In the genomic region with DNA sequence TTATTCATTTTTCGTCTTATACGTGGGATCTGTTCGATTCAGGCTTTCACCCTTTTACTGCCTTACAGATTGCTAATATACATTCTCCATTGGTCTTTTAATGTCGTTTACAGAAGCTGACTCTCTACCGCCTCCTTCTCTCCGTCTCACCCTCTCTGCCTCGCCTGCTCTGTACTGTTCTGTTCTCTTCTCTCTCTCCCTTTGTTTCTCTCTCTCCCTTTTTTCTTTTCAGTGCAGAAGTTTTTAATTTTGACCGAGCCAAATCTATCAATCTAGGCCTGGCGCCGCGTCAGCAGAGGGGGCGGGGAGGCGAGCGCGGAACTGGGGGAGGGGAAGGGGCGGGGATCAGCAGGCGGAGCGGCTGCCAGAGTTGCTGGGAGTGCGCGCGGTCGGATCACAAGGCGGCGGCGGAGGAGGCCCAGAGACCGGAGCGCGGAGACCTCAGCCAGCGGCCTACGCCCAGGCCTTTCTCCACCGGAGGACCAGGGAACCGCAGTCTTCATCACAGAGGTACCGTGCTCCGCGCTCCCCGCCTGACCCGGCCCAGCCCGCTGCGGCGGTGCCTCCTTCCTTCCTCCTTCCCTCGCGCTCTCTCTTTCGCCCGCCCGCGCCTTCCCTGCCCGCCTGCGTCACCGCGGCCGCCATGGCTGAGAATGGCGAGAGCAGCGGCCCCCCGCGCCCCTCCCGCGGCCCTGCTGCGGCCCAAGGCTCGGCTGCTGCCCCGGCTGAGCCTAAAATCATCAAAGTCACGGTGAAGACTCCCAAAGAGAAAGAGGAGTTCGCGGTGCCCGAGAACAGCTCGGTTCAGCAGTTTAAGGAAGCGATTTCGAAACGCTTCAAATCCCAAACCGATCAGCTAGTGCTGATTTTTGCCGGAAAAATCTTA, we compare ENCODE assay signal across 8 cellular contexts. TPM values are rescaled to one million over a fixed set of nuclear protein-coding genes. Genes with fewer than 3 reads are reported as not detected.
DNase-seq lines count a peak whose midpoint lies in the region; ATAC-seq and TF ChIP-seq lines count a peak whose summit lies in the region.

A gene (plus strand): TSS at position 397 of the 886 bp plus-strand sequence. CDS start 247 bp downstream, at position 644.

- ATAC-seq in GM18867 (IDR thresholded peaks at IDR 0.05; ENCODE audit: unreplicated experiment) = peak; percentile 77
- peak; percentile 62 for ATAC-seq in HG03108 (IDR thresholded peaks at IDR 0.05; ENCODE audit: unreplicated experiment)
- ATAC-seq in activated CD4-positive, CD25-positive, alpha-beta regulatory T cell treated with anti-CD3 and anti-CD28 coated beads, Interleukin-2, amount 50 U/mL, for 24 hours = peak; percentile 75 to 77
- peak; percentile 78 for ATAC-seq in central memory CD8-positive, alpha-beta T cell (replicated peaks; ENCODE audit: extremely low read depth, poor library complexity, severe bottlenecking)

- H3K4me3 ChIP-seq in A673 (ENCODE audit: low read depth, low read length, poor library complexity, severe bottlenecking) (peak within 1 kb of the TSS; percentile 60), kidney epithelial cell (ENCODE audit: low read depth, low read length) (peak within 1 kb of the TSS; percentile 76)

- peaks cover 18% of the 10 kb centered on the region for H3K4me1 Mint-ChIP-seq in central memory CD8-positive, alpha-beta T cell

- POLR2A ChIA-PET in A673 (lab: Charles Lee; ENCODE audit: low non-redundant PET) = no interaction called here

- DNase-seq in A673 (ENCODE audit: low spot score) (peak; percentile 84), NCI-H226 (peak; percentile 50), kidney epithelial cell (ENCODE audit: low read depth) (no peak)
- peak; percentile 54 to 67 for DNase-seq in central memory CD8-positive, alpha-beta T cell (ENCODE audit: low spot score in 2 of 2)
- peak; percentile 68 to 76 for DNase-seq in stimulated activated CD4-positive, alpha-beta T cell treated with anti-CD3 and anti-CD28 coated beads, Interleukin-15, amount 100 ng/mL, for 48 hours (ENCODE audit: low read depth in 2 of 2)

- no peaks in the 10 kb centered on the region for H3K9me3 ChIP-seq in A673 (ENCODE audit: low read depth, low read length, poor library complexity, severe bottlenecking)

- H3K27me3 Mint-ChIP-seq in central memory CD8-positive, alpha-beta T cell = no peaks in the 10 kb centered on the region

- BruUV-seq in A673 (replicated peaks; lab: Mats Ljungman, UMichigan) = no TSS peak

- peak within 1 kb of the TSS; percentile 94 for H3K27ac ChIP-seq in A673 (ENCODE audit: low read depth, low read length, poor library complexity, severe bottlenecking)

- H3K27me3 ChIP-seq in A673 (replicated peaks; ENCODE audit: insufficient read depth, low read depth, low read length, poor library complexity) (no peaks in the 10 kb centered on the region), kidney epithelial cell (ENCODE audit: control insufficient read depth, insufficient read depth, low read length) (no peaks in the 10 kb centered on the region)

- CTCF ChIA-PET in A673 (lab: Charles Lee) = no interaction called here

- H3K27ac Mint-ChIP-seq in central memory CD8-positive, alpha-beta T cell (ENCODE audit: low read depth) = peak within 1 kb of the TSS; percentile 97

- H3K9me3 Mint-ChIP-seq in central memory CD8-positive, alpha-beta T cell = no peaks in the 10 kb centered on the region

- no peaks in the 10 kb centered on the region for H3K4me1 ChIP-seq in A673 (ENCODE audit: insufficient read depth, low read length, poor library complexity, severe bottlenecking)

- intact Hi-C loops in A673 (cut with micrococcal nuclease; ENCODE audit: unreplicated experiment) = loop anchor here (2.0 to 5.0 kb wide), 2 partner anchors 165 to 846 kb away; a partner anchor contains a TSS

- H3K4me3 Mint-ChIP-seq in central memory CD8-positive, alpha-beta T cell = peak within 1 kb of the TSS; percentile 84

- TF ChIP-seq CTCF in A673 (conservative IDR thresholded peaks at IDR 0.05; ENCODE audit: low read depth, low read length) (peak; percentile 43), kidney epithelial cell (IDR thresholded peaks at IDR 0.05; ENCODE audit: insufficient read depth, low read length, poor library complexity, severe bottlenecking) (peak; percentile 25)

- H3K36me3 ChIP-seq in A673 (ENCODE audit: insufficient read depth, low read length, poor library complexity, severe bottlenecking) (no peaks in the 10 kb centered on the region), kidney epithelial cell (ENCODE audit: control insufficient read depth, insufficient read depth, low read length) (no peaks in the 10 kb centered on the region)

- peaks cover 14% of the 10 kb centered on the region for H3K36me3 Mint-ChIP-seq in central memory CD8-positive, alpha-beta T cell (ENCODE audit: insufficient read depth)

RNA-seq across cellular contexts. Expression of the gene that starts here (rescaled TPM):
- 27.2 and 28.8 TPM in 2 replicates for total RNA-seq in A673 (2021)
- total RNA-seq in kidney epithelial cell = 39.9 and 43.8 TPM in 2 replicates
